Comparison of ENCODE assay signal across 8 cellular contexts in the genomic region with DNA sequence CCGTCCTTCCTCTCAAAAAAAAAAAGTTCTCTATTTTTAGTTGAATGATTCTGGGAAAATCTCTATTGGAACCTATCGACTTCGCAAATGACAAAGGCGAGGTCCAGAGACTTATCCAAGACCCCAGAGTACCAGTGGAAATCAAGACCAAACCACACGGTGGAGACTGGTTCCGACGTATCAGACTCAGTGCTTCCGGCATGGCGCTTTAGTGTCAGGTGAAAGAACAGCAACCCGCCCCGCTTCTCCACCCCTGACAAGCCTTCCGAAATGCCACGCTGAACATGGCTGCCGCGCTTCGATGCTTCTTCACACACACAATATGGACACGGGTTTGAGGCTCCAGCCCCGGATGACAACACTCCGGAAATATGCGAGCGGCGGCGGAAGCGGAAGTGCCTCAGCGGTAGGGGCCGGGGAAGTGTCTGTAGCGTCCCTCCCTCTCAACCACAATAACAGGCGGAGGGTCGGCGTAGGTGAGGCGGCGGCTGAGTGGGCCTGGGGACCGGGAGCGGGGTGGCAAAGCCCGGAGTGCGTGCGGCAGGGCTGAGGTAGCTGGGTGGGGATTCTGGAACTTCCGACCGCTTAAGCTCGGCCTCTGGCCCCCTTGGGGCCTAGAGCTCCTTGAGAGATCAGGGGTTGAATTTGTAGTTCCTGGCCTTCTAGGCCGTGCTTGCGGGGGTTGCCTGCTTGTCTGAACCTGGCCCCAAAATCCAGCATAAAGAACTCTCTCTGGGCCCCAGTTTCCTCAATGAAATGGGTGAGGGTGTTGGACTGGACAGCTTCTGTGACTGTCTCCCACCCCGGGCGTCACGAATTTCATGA. TPM values are rescaled to one million over a fixed set of nuclear protein-coding genes. Genes with fewer than 3 reads are reported as not detected.
DNase-seq lines count a peak whose midpoint lies in the region; ATAC-seq and TF ChIP-seq lines count a peak whose summit lies in the region.

A gene with protein sequence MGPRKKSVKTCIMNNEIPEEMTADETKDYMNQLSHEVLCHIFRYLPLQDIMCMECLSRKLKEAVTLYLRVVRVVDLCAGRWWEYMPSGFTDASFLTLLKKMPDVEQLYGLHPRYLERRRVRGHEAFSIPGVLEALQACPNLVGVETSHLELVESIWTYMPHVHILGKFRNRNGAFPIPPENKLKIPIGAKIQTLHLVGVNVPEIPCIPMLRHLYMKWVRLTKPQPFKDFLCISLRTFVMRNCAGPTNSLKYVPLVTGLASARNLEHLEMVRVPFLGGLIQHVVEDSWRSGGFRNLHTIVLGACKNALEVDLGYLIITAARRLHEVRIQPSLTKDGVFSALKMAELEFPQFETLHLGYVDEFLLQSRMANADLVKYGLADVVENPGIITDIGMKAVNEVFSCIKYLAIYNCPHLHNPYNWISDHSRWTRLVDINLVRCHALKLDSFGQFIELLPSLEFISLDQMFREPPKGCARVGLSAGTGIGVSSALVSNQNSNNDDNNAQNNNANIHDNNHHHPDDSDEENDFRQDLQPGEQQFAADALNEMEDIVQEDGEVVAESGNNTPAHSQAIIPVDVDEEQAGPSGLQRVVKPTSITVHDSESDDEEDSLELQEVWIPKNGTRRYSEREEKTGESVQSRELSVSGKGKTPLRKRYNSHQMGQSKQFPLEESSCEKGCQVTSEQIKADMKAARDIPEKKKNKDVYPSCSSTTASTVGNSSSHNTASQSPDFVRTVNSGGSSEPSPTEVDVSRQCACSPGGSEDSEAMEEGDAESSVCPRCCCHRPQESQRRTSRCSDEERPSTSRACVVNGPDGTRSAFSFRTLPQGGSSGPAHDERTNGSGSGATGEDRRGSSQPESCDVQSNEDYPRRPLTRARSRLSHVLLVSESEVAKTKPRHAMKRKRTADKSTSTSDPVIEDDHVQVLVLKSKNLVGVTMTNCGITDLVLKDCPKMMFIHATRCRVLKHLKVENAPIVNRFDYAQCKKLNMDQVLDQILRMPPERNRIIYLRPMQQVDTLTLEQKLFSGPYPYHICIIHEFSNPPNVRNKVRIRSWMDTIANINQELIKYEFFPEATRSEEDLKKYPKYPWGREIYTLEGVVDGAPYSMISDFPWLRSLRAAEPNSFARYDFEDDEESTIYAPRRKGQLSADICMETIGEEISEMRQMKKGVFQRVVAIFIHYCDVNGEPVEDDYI (plus strand): TSS at position 395 of the 825 bp plus-strand sequence. CDS start 10,819 bp downstream, outside the sequence.

- peak; percentile 99 for ATAC-seq in GM21717 (IDR thresholded peaks at IDR 0.05; ENCODE audit: unreplicated experiment)

- H3K27me3 Mint-ChIP-seq in activated T-cell treated with anti-CD3 and anti-CD28 coated beads, Interleukin-2, amount 50 U/mL, for 24 hours, result no peaks in the 10 kb centered on the region

- no peaks in the 10 kb centered on the region for H3K27me3 ChIP-seq in mucosa of rectum (ENCODE audit: control insufficient read depth in 2 of 2, insufficient read depth in 2 of 2, low read length in 2 of 2)

- peak; percentile 89 for TF ChIP-seq POLR2A in erythroblast (IDR thresholded peaks at IDR 0.05; ENCODE audit: low read length)

- peak within 1 kb of the TSS; percentile 83 to 95 for H3K9ac ChIP-seq in mucosa of rectum (ENCODE audit: low read depth in 1 of 2, low read length in 2 of 2)

- DNase-seq in DMS79 (lab: John Stamatoyannopoulos, UW) (peak; percentile 75), KBM-7 (peak; percentile 98), erythroblast (lab: John Stamatoyannopoulos, UW) (peak; percentile 97)
- DNase-seq in activated T-cell treated with anti-CD3 and anti-CD28 coated beads, Interleukin-2, amount 50 U/mL, for 24 hours, result peak; percentile 95
- DNase-seq in stimulated activated CD8-positive, alpha-beta memory T cell treated with anti-CD3 and anti-CD28 coated beads, Interleukin-4, amount 100 ng/mL, for 48 hours, result peak; percentile 95

- H3K27ac ChIP-seq in mucosa of rectum (ENCODE audit: low read depth in 2 of 2, low read length in 2 of 2), result peak within 1 kb of the TSS; percentile 83 to 87

- H3K4me1 ChIP-seq in mucosa of rectum (ENCODE audit: control insufficient read depth in 2 of 2, insufficient read depth in 2 of 2, low read length in 2 of 2), result peaks cover 23 to 25% of the 10 kb centered on the region in 2 donors

- peaks cover 71% of the 10 kb centered on the region for H3K4me1 Mint-ChIP-seq in activated T-cell treated with anti-CD3 and anti-CD28 coated beads, Interleukin-2, amount 50 U/mL, for 24 hours (ENCODE audit: low read depth)

- peak within 1 kb of the TSS; percentile 83 to 92 for H3K4me3 ChIP-seq in mucosa of rectum (ENCODE audit: low read length in 2 of 2)

- in situ Hi-C loops in KBM-7 (cut with MboI; ENCODE audit: low pct_unique_long_range_greater_than_20kb, low sequenced_read_pairs), result no loop called here

- H3K9me3 ChIP-seq in mucosa of rectum (ENCODE audit: control insufficient read depth in 2 of 2, low read length in 2 of 2), result no peaks in the 10 kb centered on the region

- H3K36me3 ChIP-seq in mucosa of rectum (ENCODE audit: control insufficient read depth in 2 of 2, insufficient read depth in 2 of 2, low read length in 2 of 2), result peaks cover 4 to 5% of the 10 kb centered on the region in 2 donors

- H3K36me3 Mint-ChIP-seq in activated T-cell treated with anti-CD3 and anti-CD28 coated beads, Interleukin-2, amount 50 U/mL, for 24 hours (ENCODE audit: low read depth), result peaks cover 56% of the 10 kb centered on the region

- peak within 1 kb of the TSS; percentile 92 for H3K4me3 Mint-ChIP-seq in activated T-cell treated with anti-CD3 and anti-CD28 coated beads, Interleukin-2, amount 50 U/mL, for 24 hours

- H3K27ac Mint-ChIP-seq in activated T-cell treated with anti-CD3 and anti-CD28 coated beads, Interleukin-2, amount 50 U/mL, for 24 hours, result peak within 1 kb of the TSS; percentile 96

- peaks cover 5% of the 10 kb centered on the region for H3K9me3 Mint-ChIP-seq in activated T-cell treated with anti-CD3 and anti-CD28 coated beads, Interleukin-2, amount 50 U/mL, for 24 hours

TF ChIP-seq in PFSK-1, 5 proteins besides CTCF, POLR2A, EP300 and RAD21:
- TF ChIP-seq, protein P1, sequence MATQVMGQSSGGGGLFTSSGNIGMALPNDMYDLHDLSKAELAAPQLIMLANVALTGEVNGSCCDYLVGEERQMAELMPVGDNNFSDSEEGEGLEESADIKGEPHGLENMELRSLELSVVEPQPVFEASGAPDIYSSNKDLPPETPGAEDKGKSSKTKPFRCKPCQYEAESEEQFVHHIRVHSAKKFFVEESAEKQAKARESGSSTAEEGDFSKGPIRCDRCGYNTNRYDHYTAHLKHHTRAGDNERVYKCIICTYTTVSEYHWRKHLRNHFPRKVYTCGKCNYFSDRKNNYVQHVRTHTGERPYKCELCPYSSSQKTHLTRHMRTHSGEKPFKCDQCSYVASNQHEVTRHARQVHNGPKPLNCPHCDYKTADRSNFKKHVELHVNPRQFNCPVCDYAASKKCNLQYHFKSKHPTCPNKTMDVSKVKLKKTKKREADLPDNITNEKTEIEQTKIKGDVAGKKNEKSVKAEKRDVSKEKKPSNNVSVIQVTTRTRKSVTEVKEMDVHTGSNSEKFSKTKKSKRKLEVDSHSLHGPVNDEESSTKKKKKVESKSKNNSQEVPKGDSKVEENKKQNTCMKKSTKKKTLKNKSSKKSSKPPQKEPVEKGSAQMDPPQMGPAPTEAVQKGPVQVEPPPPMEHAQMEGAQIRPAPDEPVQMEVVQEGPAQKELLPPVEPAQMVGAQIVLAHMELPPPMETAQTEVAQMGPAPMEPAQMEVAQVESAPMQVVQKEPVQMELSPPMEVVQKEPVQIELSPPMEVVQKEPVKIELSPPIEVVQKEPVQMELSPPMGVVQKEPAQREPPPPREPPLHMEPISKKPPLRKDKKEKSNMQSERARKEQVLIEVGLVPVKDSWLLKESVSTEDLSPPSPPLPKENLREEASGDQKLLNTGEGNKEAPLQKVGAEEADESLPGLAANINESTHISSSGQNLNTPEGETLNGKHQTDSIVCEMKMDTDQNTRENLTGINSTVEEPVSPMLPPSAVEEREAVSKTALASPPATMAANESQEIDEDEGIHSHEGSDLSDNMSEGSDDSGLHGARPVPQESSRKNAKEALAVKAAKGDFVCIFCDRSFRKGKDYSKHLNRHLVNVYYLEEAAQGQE (IDR thresholded peaks at IDR 0.05; ENCODE audit: insufficient read depth in 1 of 2, low read depth in 2 of 2, low read length in 2 of 2), result 0 out of 4 replicates have a peak, but pooled peaks of 1 of the 2 experiments have one; percentile 44
- TF ChIP-seq TAF1 (IDR thresholded peaks at IDR 0.05; ENCODE audit: borderline replicate concordance, insufficient read depth, low read length) (peak; percentile 56; the same call in 1 of the 2 replicates), FOXP2 (optimal IDR thresholded peaks at IDR 0.05; ENCODE audit: borderline replicate concordance, extremely low read depth, extremely low read length, insufficient read depth) (peak; percentile 90), POLR2AphosphoS5 (IDR thresholded peaks at IDR 0.05; ENCODE audit: low read depth, low read length) (peak; percentile 73), SIN3A (IDR thresholded peaks at IDR 0.05; ENCODE audit: borderline replicate concordance, insufficient read depth, low read length) (no peak)

RNA-seq across cellular contexts. Expression of the gene that starts here (rescaled TPM):
- 17.5 TPM for polyA plus RNA-seq in PFSK-1 (2012; ENCODE audit: insufficient read length, low read depth)

Comparison
In these comparisons a context has a peak if more than half of its experiments do, and no peak if none do; other contexts are left out.
1. Peak in every context shown above with its lines: DNase-seq, ATAC-seq, H3K4me3 ChIP-seq and H3K27ac ChIP-seq.